Comparison of ENCODE assay signal across 8 cellular contexts in genomic region chr7:29989257-29989995, GRCh38. TPM values are rescaled to one million over a fixed set of nuclear protein-coding genes. Genes with fewer than 3 reads are reported as not detected.
DNase-seq lines count a peak whose midpoint lies in the region; ATAC-seq and TF ChIP-seq lines count a peak whose summit lies in the region.

SCRN1 (minus strand) TSS chr7:29989801; CDS start chr7:29969067, 20,734 bp downstream.

- H3K27ac Mint-ChIP-seq in nephron = peak within 1 kb of the TSS; percentile 97 to 99 (median 99)

- H3K27me3 Mint-ChIP-seq in nephron (ENCODE audit: low read depth) = no peaks in the 10 kb centered on the region

- intact Hi-C loops in uterus (cut with DNase I; ENCODE audit: low total_unique reads) = no loop called here

- H3K36me3 Mint-ChIP-seq in nephron (ENCODE audit: low read depth) = peaks cover 14% of the 10 kb centered on the region

- peak within 1 kb of the TSS; percentile 87 to 96 (median 93) for H3K4me3 Mint-ChIP-seq in nephron

- TF ChIP-seq CTCF in foreskin keratinocyte (conservative IDR thresholded peaks at IDR 0.05) = no peak
- TF ChIP-seq CTCF in nephron (IDR thresholded peaks at IDR 0.05; ENCODE audit: unreplicated experiment in 3 of 3) = peak in 1 of 3 experiments; percentile 23
- TF ChIP-seq CTCF in uterus (IDR thresholded peaks at IDR 0.05) = peak in 2 of 4 experiments; percentile 16 to 39

- H3K9me3 Mint-ChIP-seq in nephron = peaks cover 16% of the 10 kb centered on the region

- H3K36me3 ChIP-seq in uterus = no peaks in the 10 kb centered on the region

- ATAC-seq in HG02642 (IDR thresholded peaks at IDR 0.05; ENCODE audit: poor library complexity, unreplicated experiment) (peak; percentile 47), foreskin keratinocyte (peak; percentile 44)

- H3K4me3 ChIP-seq in uterus = peak within 1 kb of the TSS; percentile 79 to 88

- peak in 1 of 2 donors; percentile 52 for TF ChIP-seq POLR2A in uterus (IDR thresholded peaks at IDR 0.05)

- H3K27ac ChIP-seq in foreskin keratinocyte (peak within 1 kb of the TSS; percentile 69), uterus (peak within 1 kb of the TSS; percentile 89 to 93)

- peak; percentile 45 for DNase-seq in NCI-H2196 (lab: John Stamatoyannopoulos, UW; ENCODE audit: unreplicated experiment)
- DNase-seq in NCI-H2196 treated with DMSO at 0.1 percent for 48 hours (lab: John Stamatoyannopoulos, UW; ENCODE audit: unreplicated experiment) = no peak
- DNase-seq in NCI-H2227 (lab: John Stamatoyannopoulos, UW; ENCODE audit: unreplicated experiment) = peak; percentile 74
- DNase-seq in activated gamma-delta T cell (lab: John Stamatoyannopoulos, UW) = peak; percentile 23
- DNase-seq in foreskin keratinocyte = peak in 1 of 2 donors; percentile 35
- DNase-seq in uterus = peak; percentile 22 to 58

- H3K27me3 ChIP-seq in foreskin keratinocyte (no peaks in the 10 kb centered on the region), uterus (no peaks in the 10 kb centered on the region)

- peaks cover 0 to 3% of the 10 kb centered on the region in 2 donors for H3K9me3 ChIP-seq in uterus

- H3K4me1 ChIP-seq in foreskin keratinocyte (peaks cover 11% of the 10 kb centered on the region), uterus (no peaks in the 10 kb centered on the region)

- peaks cover 22% of the 10 kb centered on the region for H3K4me1 Mint-ChIP-seq in nephron

RNA-seq across cellular contexts. Expression of gene SCRN1, which starts in this region (rescaled TPM):
- total RNA-seq in foreskin keratinocyte (103 and 105 TPM in 2 replicates), uterus (10 to 100 TPM; 14.4 to 66.5 (median 44.1) TPM)
- 32.9 and 37.5 TPM in 2 replicates for polyA plus RNA-seq in foreskin keratinocyte
